18 cellular contexts compared by ENCODE assay signal in the genomic region with DNA sequence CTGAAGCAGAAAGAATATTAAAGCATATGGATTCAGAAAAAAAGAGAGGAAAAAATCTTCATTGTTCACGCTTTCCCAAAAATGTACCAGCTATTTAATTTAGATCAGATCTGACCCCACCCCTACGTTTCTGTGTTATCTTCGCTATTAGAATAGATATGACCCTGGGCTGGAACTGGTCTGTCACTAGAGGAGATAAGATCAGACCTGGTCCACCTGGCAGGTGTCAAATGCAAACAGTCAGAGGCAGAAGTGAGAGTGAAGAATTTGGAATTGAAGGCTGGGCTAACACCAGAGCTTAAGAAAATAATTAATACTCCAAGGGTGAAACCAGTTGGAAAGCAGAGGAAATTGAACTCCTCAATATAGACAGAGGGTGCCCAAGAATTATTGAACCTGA. TPM values are rescaled to one million over a fixed set of nuclear protein-coding genes. Genes with fewer than 3 reads are reported as not detected.
DNase-seq lines count a peak whose midpoint lies in the region; ATAC-seq, FAIRE-seq and TF ChIP-seq lines count a peak whose summit lies in the region.
"Had no signal": no experiment of that assay in that cellular context is flagged by ENCODE, and none has a peak within 500 bp of the region (broad histone marks: within the 10 kb centered on the region; RNA-seq: fewer than 3 reads in every experiment).

No MANE protein-coding gene starts in this region.

- no peak overlapping the region for H4K8ac ChIP-seq in trophoblast cell (ENCODE audit: low read depth, low read length)

- peaks cover 0 to 29% (median 20%) of the 10 kb centered on the region in 10 experiments; a peak in 18 of 20 replicates for H3K4me1 ChIP-seq in BLaER1 treated with 17β-estradiol and CSF1 and Interleukin-3, amounts not matched to agents 10 nM and 100 nM
- H3K4me1 ChIP-seq in K562 (replicated peaks in 1 of 2; ENCODE audit: control insufficient read depth in 2 of 2, insufficient read depth in 2 of 2, low read length in 2 of 2) (peaks cover 4 to 51% of the 10 kb centered on the region in 2 experiments; a peak in 4 of 5 replicates), trophoblast cell (ENCODE audit: control insufficient read depth in 1 of 2, insufficient read depth in 2 of 2, low read length in 2 of 2) (peaks cover 17% of the 10 kb centered on the region in 2 experiments)

- H3K23ac ChIP-seq in trophoblast cell (ENCODE audit: low read length) = no peak overlapping the region

- 0 out of 22 replicates have a peak, but pooled peaks cover 0 to 7% (median 0%) of the 10 kb centered on the region in 11 experiments for H3K9me3 ChIP-seq in BLaER1 treated with 17β-estradiol and CSF1 and Interleukin-3, amounts not matched to agents 10 nM and 100 nM (replicated peaks in 1 of 11)
- H3K9me3 ChIP-seq in K562 (replicated peaks; ENCODE audit: control insufficient read depth, insufficient read depth, low read depth, low read length) (no peaks in the 10 kb centered on the region), trophoblast cell (ENCODE audit: insufficient read depth, low read depth, low read length) (no peaks in the 10 kb centered on the region)
- H3K9me3 ChIP-seq: Peyer's patch had no signal

- no peaks in the 10 kb centered on the region for H3K9me1 ChIP-seq in K562 (ENCODE audit: control insufficient read depth, insufficient read depth, low read length)

- H4K91ac ChIP-seq in trophoblast cell (ENCODE audit: low read depth, low read length) = no peak overlapping the region

- H2AK5ac ChIP-seq in trophoblast cell (ENCODE audit: low read length) = no peak overlapping the region

- no peak overlapping the region for H2BK5ac ChIP-seq in trophoblast cell (ENCODE audit: low read depth, low read length, poor library complexity)

- H3K36me3 ChIP-seq in BLaER1 treated with 17β-estradiol and CSF1 and Interleukin-3, amounts not matched to agents 10 nM and 100 nM = no peaks in the 10 kb centered on the region
- no peaks in the 10 kb centered on the region for H3K36me3 ChIP-seq in K562 (ENCODE audit: control insufficient read depth, insufficient read depth, low read length)
- no peaks in the 10 kb centered on the region for H3K36me3 ChIP-seq in trophoblast cell (ENCODE audit: control insufficient read depth in 1 of 2, insufficient read depth in 2 of 2, low read length in 2 of 2)
- H3K36me3 ChIP-seq: Peyer's patch had no signal

- FAIRE-seq in K562 (lab: Jason Lieb, UNC) = no peak
- FAIRE-seq: A204.1, HTR-8/SVneo had no signal

- H3K4me2 ChIP-seq in BLaER1 treated with 17β-estradiol and CSF1 and Interleukin-3, amounts not matched to agents 10 nM and 100 nM = peak overlapping the region; percentile 16 to 65 (median 50); a peak in 18 of 22 replicates
- H3K4me2 ChIP-seq in K562 (ENCODE audit: insufficient read depth, low read length) (no peak overlapping the region), trophoblast cell (ENCODE audit: low read length) (no peak overlapping the region)

- BruUV-seq in K562 (replicated peaks; lab: Mats Ljungman, UMichigan) = no TSS peak

- TF ChIP-seq CTCF in K562 (IDR thresholded peaks at IDR 0.05 in 2 of 3, conservative IDR thresholded peaks at IDR 0.05 in 1 of 3; ENCODE audit: insufficient read depth in 2 of 3, low read depth in 1 of 3, low read length in 3 of 3) = no peak

- no peak for TF ChIP-seq POLR2A in K562 (conservative IDR thresholded peaks at IDR 0.05)

- H3K4ac ChIP-seq in trophoblast cell (ENCODE audit: low read depth, low read length) = no peak overlapping the region

- H3K79me2 ChIP-seq in K562 (ENCODE audit: control insufficient read depth, insufficient read depth, low read length) = no peaks in the 10 kb centered on the region
- H3K79me2 ChIP-seq in trophoblast cell (ENCODE audit: control insufficient read depth, insufficient read depth, low read length, poor library complexity) = no peaks in the 10 kb centered on the region

- no peak overlapping the region for H4K12ac ChIP-seq in trophoblast cell (ENCODE audit: low read depth, low read length)

- H4K20me1 ChIP-seq in BLaER1 treated with 17β-estradiol and CSF1 and Interleukin-3, amounts not matched to agents 10 nM and 100 nM = no peaks in the 10 kb centered on the region
- H4K20me1 ChIP-seq in K562 (replicated peaks; ENCODE audit: control insufficient read depth, insufficient read depth, low read length) = no peaks in the 10 kb centered on the region

- TF ChIP-seq EP300 in K562 (IDR thresholded peaks at IDR 0.05; ENCODE audit: low read length) = no peak

- no peak overlapping the region for H2BK120ac ChIP-seq in trophoblast cell (ENCODE audit: insufficient read depth, low read length, poor library complexity)

- H3K27me3 ChIP-seq in BLaER1 treated with 17β-estradiol and CSF1 and Interleukin-3, amounts not matched to agents 10 nM and 100 nM = no peaks in the 10 kb centered on the region
- no peaks in the 10 kb centered on the region for H3K27me3 ChIP-seq in K562 (ENCODE audit: control insufficient read depth in 2 of 2, insufficient read depth in 2 of 2, low read length in 2 of 2)
- H3K27me3 ChIP-seq in trophoblast cell (ENCODE audit: insufficient read depth, low read length) = no peaks in the 10 kb centered on the region
- H3K27me3 ChIP-seq: Peyer's patch had no signal

- intact Hi-C loops in K562 (cut with micrococcal nuclease) = no loop called here

- peak; percentile 6 for DNase-seq in NCI-H146 treated with DMSO at 0.1 percent for 48 hours (lab: John Stamatoyannopoulos, UW; ENCODE audit: unreplicated experiment)
- no peak for DNase-seq in K562 (ENCODE audit: extremely low read depth in 1 of 4, low spot score in 3 of 4)
- peak; percentile 57 to 78 for DNase-seq in trophoblast cell
- DNase-seq in G401 (ENCODE audit: low spot score) = no peak
- DNase-seq: DMS79, GOT3, HCEC 1CT, Karpas-422, MV-4-11, NCI-H1694 treated with DMSO at 0.1 percent for 48 hours, NCI-H2081 treated with DMSO at 0.1 percent for 48 hours, NCI-H446 treated with DMSO at 0.1 percent for 48 hours, Peyer's patch had no signal

- H3K9ac ChIP-seq in BLaER1 treated with 17β-estradiol and CSF1 and Interleukin-3, amounts not matched to agents 10 nM and 100 nM = no peak overlapping the region
- H3K9ac ChIP-seq in K562 (ENCODE audit: insufficient read depth in 1 of 2, low read depth in 2 of 2, low read length in 2 of 2) = no peak overlapping the region
- H3K9ac ChIP-seq in trophoblast cell (ENCODE audit: low read length) = no peak overlapping the region

- in situ Hi-C loops in K562 (cut with MboI) = no loop called here
- in situ Hi-C loops in G401 (cut with HindIII; ENCODE audit: low sequenced_read_pairs) = no loop called here

- H2AFZ ChIP-seq in K562 (ENCODE audit: low read depth, low read length) = peak overlapping the region; percentile 63; the same call in 1 of the 2 replicates
- H2AFZ ChIP-seq in trophoblast cell (ENCODE audit: insufficient read depth, low read length, poor library complexity) = no peak overlapping the region

- H2BK12ac ChIP-seq in trophoblast cell (ENCODE audit: low read length) = no peak overlapping the region

- peaks cover 9% of the 10 kb centered on the region for H3K79me1 ChIP-seq in trophoblast cell (ENCODE audit: low read length)

- H3K14ac ChIP-seq in trophoblast cell (ENCODE audit: low read length) = no peak overlapping the region

- H3K4me3 ChIP-seq in BLaER1 treated with 17β-estradiol and CSF1 and Interleukin-3, amounts not matched to agents 10 nM and 100 nM = no peak overlapping the region
- H3K4me3 ChIP-seq in K562 = no peak overlapping the region
- H3K4me3 ChIP-seq in trophoblast cell (ENCODE audit: low read depth, low read length) = no peak overlapping the region
- H3K4me3 ChIP-seq: Peyer's patch had no signal

- WGBS in K562 (ENCODE audit: insufficient coverage, low coverage, missing lambda C conversion rate) = 62% methylated on average over 3 of the region's 3 CpGs
- WGBS in trophoblast cell (ENCODE audit: extremely low coverage, insufficient coverage, insufficient read length) = no CpG with 5 or more reads among the region's 3 CpGs

- ATAC-seq in K562 (no peak), GM19455 (IDR thresholded peaks at IDR 0.05; ENCODE audit: unreplicated experiment) (no peak), GM19452 (IDR thresholded peaks at IDR 0.05; ENCODE audit: unreplicated experiment) (no peak)

- POLR2A ChIA-PET in K562 (lab: Yijun Ruan, JAX) = interaction anchor here (0.8 to 1.5 kb wide), 2 partner anchors 41 to 43 kb away, joined by 3 read pairs; no protein-coding TSS in a partner anchor

- H3K27ac ChIP-seq in BLaER1 treated with 17β-estradiol and CSF1 and Interleukin-3, amounts not matched to agents 10 nM and 100 nM = 0 out of 22 replicates have a peak overlapping the region, but pooled peaks of 1 of the 11 experiments have one; percentile 22
- H3K27ac ChIP-seq in K562 (ENCODE audit: extremely low read depth, low read depth, low read length) = no peak overlapping the region
- H3K27ac ChIP-seq in trophoblast cell (ENCODE audit: low read depth, low read length) = no peak overlapping the region
- H3K27ac ChIP-seq: Peyer's patch had no signal

- CTCF ChIA-PET in K562 (lab: Yijun Ruan, JAX; ENCODE audit: low intra/inter-chr PET ratio) = no interaction called here

- no peak for TF ChIP-seq RAD21 in K562 (CRISPR knock-in tag; conservative IDR thresholded peaks at IDR 0.05 in 1 of 2, IDR thresholded peaks at IDR 0.05 in 1 of 2)

- no peak overlapping the region for H3K18ac ChIP-seq in trophoblast cell (ENCODE audit: low read length)

TF ChIP-seq in K562, 482 proteins besides CTCF, POLR2A, EP300 and RAD21 (continues in another document):
- TF ChIP-seq ZNF124 (CRISPR knock-in tag; IDR thresholded peaks at IDR 0.05) = no peak
- TF ChIP-seq SMARCC2 (IDR thresholded peaks at IDR 0.05; ENCODE audit: low read depth) = no peak
- TF ChIP-seq SIRT6 (IDR thresholded peaks at IDR 0.05; ENCODE audit: low read depth, low read length) = no peak

RNA-seq across cellular contexts. Expression of a gene that starts 30.0 kb away (rescaled TPM):
- total RNA-seq in K562 (2011; cell fraction: chromatin; rRNA removed; ENCODE audit: low replicate concordance) = 15.8 and 50.2 TPM in 2 replicates
- 6.8 and 9.1 TPM in 2 replicates for total RNA-seq in K562 (2011; cell fraction: nucleolus; rRNA removed)
- 14.8 and 18.3 TPM in 2 replicates for total RNA-seq in K562 (2011; cell fraction: nucleoplasm; rRNA removed)
- total RNA-seq in K562 (2014; rRNA removed) (13.8 and 14.1 TPM in 2 replicates), K562 (2014; rRNA removed; fragmentation: Illumina TruSeq; extraction: Trizol) (22.8 and 26.7 TPM in 2 replicates), K562 (2015; rRNA removed; fragmentation: Illumina TruSeq; extraction: Trizol) (6.3 and 7.5 TPM in 2 replicates), K562 (2021) (22.0 and 24.8 TPM in 2 replicates)
- polyA plus RNA-seq in K562 (2011; rRNA removed) (14.7 and 16.8 TPM in 2 replicates), K562 (2014; fragmentation: Illumina TruSeq; extraction: Trizol) (18.2 and 19.6 TPM in 2 replicates), K562 (2014; fragmentation: Nextera tagmentation; extraction: Ambion mirVana) (10 to 100 TPM in 1 of 2 experiments, 1 to 10 TPM in 1; 7.0 to 10.5 TPM), K562 (2014; rRNA removed) (9.1 and 11.7 TPM in 2 replicates)
- 8.7 and 16.4 TPM in 2 replicates for polyA plus RNA-seq in K562 (2011; cell fraction: cytosol; rRNA removed)
- polyA plus RNA-seq in K562 (2011; cell fraction: nucleus; rRNA removed) = 14.1 and 16.0 TPM in 2 replicates
- polyA plus RNA-seq in K562 (2012) = 7.2 and 20.6 TPM in 2 replicates
- 63.7 and 74.2 TPM in 2 replicates for polyA minus RNA-seq in K562 (2011; rRNA and poly(A)+ RNA removed)
- polyA minus RNA-seq in K562 (2011; cell fraction: cytosol; rRNA and poly(A)+ RNA removed) = 18.5 and 23.4 TPM in 2 replicates
- 16.4 and 39.1 TPM in 2 replicates for polyA minus RNA-seq in K562 (2011; cell fraction: nucleus; rRNA and poly(A)+ RNA removed)
- polyA plus RNA-seq in trophoblast cell (2013) = 173 and 175 TPM in 2 replicates
- 1.7 and 3.0 TPM in 2 replicates for total RNA-seq in G401 (2014; rRNA removed; shearing (Covaris generic))

Comparison
In these comparisons a context has a peak if more than half of its experiments do, and no peak if none do; other contexts are left out.
1. H3K4me2 ChIP-seq: peak in BLaER1 treated with 17β-estradiol and CSF1 and Interleukin-3, amounts not matched to agents 10 nM and 100 nM (11 of 11); none in K562 (single experiment) and trophoblast cell (single experiment).
2. DNase-seq: peak in NCI-H146 treated with DMSO at 0.1 percent for 48 hours (single experiment) and trophoblast cell (2 of 2); none in K562 (0 of 4) and G401 (single experiment).